Comparison of ENCODE assay signal across 1 cellular context in genomic region chr7:139133335-139134139, GRCh38.
A peak's percentile ranks its signal among the peaks of the same experiment; 100 is the strongest.
TF ChIP-seq lines count a peak whose summit lies in the region.

No MANE protein-coding gene starts in this region.

TF ChIP-seq in HepG2, 621 proteins besides CTCF, POLR2A, EP300 and RAD21 (continued from another document and continues in another):
- TF ChIP-seq CBX2 (IDR thresholded peaks at IDR 0.05; ENCODE audit: low read depth, low read length) (peak; percentile 58; the same call in 1 of the 2 replicates), CBX2 (CRISPR knock-in tag; IDR thresholded peaks at IDR 0.05; ENCODE audit: low read depth) (0 out of 2 replicates have a peak, but pooled peaks have one; percentile 65), ZMAT5 (CRISPR knock-in tag; IDR thresholded peaks at IDR 0.05; ENCODE audit: borderline replicate concordance, low read depth) (no peak), ZNF142 (CRISPR knock-in tag; IDR thresholded peaks at IDR 0.05) (peak; percentile 81; the same call in 1 of the 2 replicates), MXD1 (CRISPR knock-in tag; IDR thresholded peaks at IDR 0.05) (peak; percentile 49; the same call in 1 of the 2 replicates), ZBTB21 (CRISPR knock-in tag; IDR thresholded peaks at IDR 0.05) (no peak), ZBTB44 (CRISPR knock-in tag; IDR thresholded peaks at IDR 0.05) (0 out of 2 replicates have a peak, but pooled peaks have one; percentile 74), ZNF503 (CRISPR knock-in tag; IDR thresholded peaks at IDR 0.05) (0 out of 2 replicates have a peak, but pooled peaks have one; percentile 41), ZNF878 (CRISPR knock-in tag; IDR thresholded peaks at IDR 0.05) (no peak; the same call in 1 of the 2 replicates), GTF2F1 (IDR thresholded peaks at IDR 0.05; ENCODE audit: low read length) (no peak), USF2 (IDR thresholded peaks at IDR 0.05; ENCODE audit: low read depth, low read length) (no peak), USF2 (CRISPR knock-in tag; IDR thresholded peaks at IDR 0.05; ENCODE audit: borderline replicate concordance) (no peak), JDP2 (CRISPR knock-in tag; IDR thresholded peaks at IDR 0.05; ENCODE audit: borderline replicate concordance) (no peak), NFRKB (IDR thresholded peaks at IDR 0.05) (no peak), GLI4 (CRISPR knock-in tag; IDR thresholded peaks at IDR 0.05; ENCODE audit: borderline replicate concordance) (0 out of 2 replicates have a peak, but pooled peaks have one; percentile 47), MTA3 (CRISPR knock-in tag; IDR thresholded peaks at IDR 0.05) (no peak), DR1 (CRISPR knock-in tag; IDR thresholded peaks at IDR 0.05) (0 out of 2 replicates have a peak, but pooled peaks have one; percentile 20), ZNF562 (CRISPR knock-in tag; IDR thresholded peaks at IDR 0.05; ENCODE audit: borderline replicate concordance) (no peak), SP140L (CRISPR knock-in tag; IDR thresholded peaks at IDR 0.05; ENCODE audit: borderline replicate concordance) (0 out of 2 replicates have a peak, but pooled peaks have one; percentile 86), ZNF205 (CRISPR knock-in tag; IDR thresholded peaks at IDR 0.05) (peak; percentile 86), PAX8 (CRISPR knock-in tag; IDR thresholded peaks at IDR 0.05; ENCODE audit: borderline replicate concordance) (no peak), ZNF619 (CRISPR knock-in tag; IDR thresholded peaks at IDR 0.05) (peak; percentile 86; the same call in 1 of the 2 replicates), ZNF282 (IDR thresholded peaks at IDR 0.05; ENCODE audit: partially characterized antibody) (no peak), SKIL (CRISPR knock-in tag; IDR thresholded peaks at IDR 0.05; ENCODE audit: borderline replicate concordance) (no peak), ZNF652 (CRISPR knock-in tag; IDR thresholded peaks at IDR 0.05; ENCODE audit: borderline replicate concordance, low read depth) (no peak; the same call in 1 of the 2 replicates), ZC3H13 (CRISPR knock-in tag; IDR thresholded peaks at IDR 0.05) (peak; percentile 37; the same call in 1 of the 2 replicates), GLMP (CRISPR knock-in tag; IDR thresholded peaks at IDR 0.05; ENCODE audit: borderline replicate concordance) (no peak), FOXP1 (IDR thresholded peaks at IDR 0.05) (no peak), FOXP1 (CRISPR knock-in tag; IDR thresholded peaks at IDR 0.05) (no peak), ZNF563 (CRISPR knock-in tag; IDR thresholded peaks at IDR 0.05) (peak; percentile 53; the same call in 1 of the 2 replicates), GFI1 (CRISPR knock-in tag; IDR thresholded peaks at IDR 0.05; ENCODE audit: borderline replicate concordance) (no peak), YEATS4 (CRISPR knock-in tag; IDR thresholded peaks at IDR 0.05; ENCODE audit: borderline replicate concordance) (peak; percentile 88), HMG20B (CRISPR knock-in tag; conservative IDR thresholded peaks at IDR 0.05) (peak; percentile 68; the same call in 1 of the 2 replicates), TCF7 (IDR thresholded peaks at IDR 0.05; ENCODE audit: low read depth) (no peak), HIVEP1 (CRISPR knock-in tag; IDR thresholded peaks at IDR 0.05) (peak; percentile 75), PATZ1 (CRISPR knock-in tag; IDR thresholded peaks at IDR 0.05) (peak; percentile 48; the same call in 1 of the 2 replicates), MXD4 (CRISPR knock-in tag; IDR thresholded peaks at IDR 0.05) (peak; percentile 94; the same call in 1 of the 2 replicates), MYPOP (CRISPR knock-in tag; IDR thresholded peaks at IDR 0.05) (peak; percentile 91; the same call in 1 of the 2 replicates), EED (CRISPR knock-in tag; IDR thresholded peaks at IDR 0.05) (peak; percentile 85), ZNF784 (CRISPR knock-in tag; IDR thresholded peaks at IDR 0.05; ENCODE audit: borderline replicate concordance) (peak; percentile 80; the same call in 1 of the 2 replicates), HDAC1 (CRISPR knock-in tag; IDR thresholded peaks at IDR 0.05) (peak; percentile 98)
